ENCODE assay signal across 29 cellular contexts in genomic region chr5:43520615-43521014, GRCh38.
"Had no signal": no experiment of that assay in that cellular context is flagged by ENCODE, and none has a peak within 500 bp of the region (broad histone marks: within the 10 kb centered on the region; RNA-seq: fewer than 3 reads in every experiment).

No MANE protein-coding gene starts in this region.

- FAIRE-seq: colon, endometrium, endothelial cell of umbilical vein, frontal cortex had no signal

- H3K9me3 Mint-ChIP-seq: dendritic cell treated with granulocyte-macrophage colony-stimulating factor and Interleukin-4, amounts not matched to agents 40 ng/mL and 50 ng/mL, for 4 days; effector memory CD8-positive, alpha-beta T cell had no signal

- H3K27ac Mint-ChIP-seq: dendritic cell treated with granulocyte-macrophage colony-stimulating factor and Interleukin-4, amounts not matched to agents 40 ng/mL and 50 ng/mL, for 4 days; effector memory CD8-positive, alpha-beta T cell; endodermal cell had no signal

- H3K9me3 ChIP-seq: colonic mucosa, esophagus muscularis mucosa, esophagus squamous epithelium, gastrocnemius medialis, gastroesophageal sphincter, heart left ventricle, heart right ventricle had no signal

- H3K4me3 ChIP-seq: colonic mucosa, coronary artery, dorsolateral prefrontal cortex, esophagus muscularis mucosa, esophagus squamous epithelium, gastrocnemius medialis, gastroesophageal sphincter, heart left ventricle, heart right ventricle had no signal

- DNase-seq: colonic mucosa; cortex of kidney; dermis blood vessel endothelial cell; dorsolateral prefrontal cortex; effector CD4-positive, alpha-beta T cell; effector CD8-positive, alpha-beta T cell; effector memory CD4-positive, alpha-beta T cell; effector memory CD8-positive, alpha-beta T cell; endodermal cell; erythroblast; esophagus squamous epithelium; foreskin fibroblast; foreskin keratinocyte; foreskin melanocyte; gastrocnemius medialis; glutamatergic neuron; head of caudate nucleus; heart left ventricle; heart right ventricle had no signal

- H3K27me3 ChIP-seq: colonic mucosa, dorsolateral prefrontal cortex, esophagus muscularis mucosa, esophagus squamous epithelium, foreskin keratinocyte, gastrocnemius medialis, gastroesophageal sphincter, heart left ventricle, heart right ventricle had no signal

- H3K4me3 Mint-ChIP-seq: dendritic cell treated with granulocyte-macrophage colony-stimulating factor and Interleukin-4, amounts not matched to agents 40 ng/mL and 50 ng/mL, for 4 days; effector memory CD8-positive, alpha-beta T cell; endodermal cell had no signal

- ATAC-seq: effector memory CD8-positive, alpha-beta T cell; esophagus mucosa; foreskin keratinocyte; gastrocnemius medialis; gastroesophageal sphincter; heart left ventricle; heart right ventricle had no signal

- H3K36me3 ChIP-seq: colonic mucosa had no signal

- H3K27ac ChIP-seq: colonic mucosa, coronary artery, dorsolateral prefrontal cortex, epithelial cell of prostate, esophagus muscularis mucosa, esophagus squamous epithelium, foreskin keratinocyte, gastrocnemius medialis, gastroesophageal sphincter, heart left ventricle, heart right ventricle had no signal

- H3K27me3 Mint-ChIP-seq: dendritic cell treated with granulocyte-macrophage colony-stimulating factor and Interleukin-4, amounts not matched to agents 40 ng/mL and 50 ng/mL, for 4 days; effector memory CD8-positive, alpha-beta T cell had no signal

- H3K4me1 ChIP-seq: colonic mucosa had no signal
